Comparison of ENCODE assay signal across 21 cellular contexts in genomic region chr18:71221405-71221804, GRCh38.
"Had no signal": no experiment of that assay in that cellular context is flagged by ENCODE, and none has a peak within 500 bp of the region (broad histone marks: within the 10 kb centered on the region; RNA-seq: fewer than 3 reads in every experiment).

No MANE protein-coding gene starts in this region.

- ATAC-seq: activated naive CD4-positive, alpha-beta T cell treated with anti-CD3 and anti-CD28 coated beads, Interleukin-2, amount 50 U/mL, for 72 hours; activated naive CD8-positive, alpha-beta T cell treated with anti-CD3 and anti-CD28 coated beads, Interleukin-2, amount 50 U/mL, for 24 hours; activated T-cell treated with anti-CD3 and anti-CD28 coated beads, Interleukin-2, amount 50 U/mL, for 4 hours; HepG2; PC-3 had no signal

- H3K27me3 ChIP-seq: brain microvascular endothelial cell had no signal

- H3K27ac ChIP-seq: brain microvascular endothelial cell, KMS-11 had no signal

- DNase-seq: activated B cell treated with CpG ODN at 0.5 μM for 24 hours; activated CD4-positive, alpha-beta T cell treated with anti-CD3 and anti-CD28 coated beads for 1 hour; activated CD4-positive, alpha-beta T cell treated with anti-CD3 and anti-CD28 coated beads, Interleukin-2, amount 10 ng/mL, durations not matched to agents 24 days and 14 days; activated CD4-positive, alpha-beta T cell treated with anti-CD3 and anti-CD28 coated beads, Interleukin-2, amount 50 U/mL, for 48 hours; activated effector memory CD4-positive, alpha-beta T cell treated with anti-CD3 and anti-CD28 coated beads, Interleukin-2, amount 50 U/mL, for 16 hours; activated naive CD4-positive, alpha-beta T cell treated with Interleukin-2 at 50 U/mL for 16 hours; activated naive CD8-positive, alpha-beta T cell treated with anti-CD3 and anti-CD28 coated beads, Interleukin-2, amount 50 U/mL, for 24 hours; activated T-cell treated with anti-CD3 and anti-CD28 coated beads, Interleukin-2, amount 50 U/mL, for 4 hours; brain microvascular endothelial cell; NCI-H1092; NCI-H1417; NCI-H1930; NCI-H2171; NCI-H2227 treated with DMSO at 0.1 percent for 48 hours; NCI-H446 treated with DMSO at 0.1 percent for 48 hours; NCI-H526 treated with DMSO at 0.1 percent for 48 hours; PC-3; SHP77 treated with DMSO at 0.1 percent for 48 hours had no signal
